ENCODE assay signal across 9 cellular contexts in genomic region chr15:89749951-89750559, GRCh38. TPM values are rescaled to one million over a fixed set of nuclear protein-coding genes. Genes with fewer than 3 reads are reported as not detected.
A peak's percentile ranks its signal among the peaks of the same experiment; 100 is the strongest.
DNase-seq lines count a peak whose midpoint lies in the region; ATAC-seq, FAIRE-seq and TF ChIP-seq lines count a peak whose summit lies in the region.
"Had no signal": no experiment of that assay in that cellular context is flagged by ENCODE, and none has a peak within 500 bp of the region (broad histone marks: within the 10 kb centered on the region; RNA-seq: fewer than 3 reads in every experiment).

No MANE protein-coding gene starts in this region.

- no peak overlapping the region for H2BK5ac ChIP-seq in H1 (ENCODE audit: low read depth, low read length)

- H3K56ac ChIP-seq in H1 (replicated peaks; ENCODE audit: insufficient read length, low read depth, low read length): no peak overlapping the region

- H3K27me3 Mint-ChIP-seq in CD8-positive, alpha-beta T cell (ENCODE audit: low read depth): peaks cover 20% of the 10 kb centered on the region
- peaks cover 26% of the 10 kb centered on the region for H3K27me3 Mint-ChIP-seq in neural progenitor cell (ENCODE audit: insufficient read depth, low read depth)

- H3K4me1 ChIP-seq in CD8-positive, alpha-beta T cell (ENCODE audit: insufficient read depth, low read length): peaks cover 7% of the 10 kb centered on the region
- H3K4me1 ChIP-seq in H1 (replicated peaks in 1 of 4; ENCODE audit: control insufficient read depth in 3 of 4, insufficient read depth in 4 of 4, low read length in 3 of 4): peaks cover 0 to 24% (median 19%) of the 10 kb centered on the region in 4 experiments; a peak in 6 of 7 replicates
- no peaks in the 10 kb centered on the region for H3K4me1 ChIP-seq in neural progenitor cell

- no peaks in the 10 kb centered on the region for H3K27me3 ChIP-seq in CD8-positive, alpha-beta T cell (ENCODE audit: insufficient read depth, low read length)
- peaks cover 40 to 73% (median 70%) of the 10 kb centered on the region in 4 experiments for H3K27me3 ChIP-seq in H1 (replicated peaks in 1 of 4; ENCODE audit: control insufficient read depth in 3 of 4, extremely low read depth in 1 of 4, insufficient read depth in 3 of 4, low read length in 3 of 4)
- H3K27me3 ChIP-seq in neural progenitor cell: peaks cover 96% of the 10 kb centered on the region

- no peak overlapping the region for H2AK5ac ChIP-seq in H1 (ENCODE audit: low read depth, low read length)

- H3K79me2 ChIP-seq in H1 (ENCODE audit: control insufficient read depth in 1 of 2, insufficient read depth in 2 of 2, low read length in 2 of 2) (no peaks in the 10 kb centered on the region), neural progenitor cell (ENCODE audit: low read depth) (no peaks in the 10 kb centered on the region)

- H2BK15ac ChIP-seq in H1 (ENCODE audit: low read length): peak overlapping the region; percentile 29; the same call in 1 of the 2 replicates

- H2BK12ac ChIP-seq in H1 (ENCODE audit: low read depth, low read length): no peak overlapping the region

- peaks cover 11% of the 10 kb centered on the region for H3F3A ChIP-seq in neural progenitor cell (ENCODE audit: low read depth)

- H3K4me3 Mint-ChIP-seq in CD8-positive, alpha-beta T cell: peak overlapping the region; percentile 81
- H3K4me3 Mint-ChIP-seq in neural progenitor cell: peak overlapping the region; percentile 80

- POLR2A ChIA-PET in CD8-positive, alpha-beta T cell (lab: Charles Lee): interaction anchor here (1.4 kb wide), 1 partner anchor 9 kb away, joined by 3 read pairs; no protein-coding TSS in a partner anchor
- POLR2A ChIA-PET in H1 (lab: Charles Lee; ENCODE audit: partially characterized antibody): interaction anchor here (1.3 to 1.6 kb wide), 3 partner anchors 73 to 352 kb away, joined by 3 read pairs; partner anchors contain the start of genes ARPIN and IDH2

- H3K4me2 ChIP-seq in H1 (ENCODE audit: insufficient read depth in 1 of 2, low read depth in 2 of 2, low read length in 2 of 2) (peak overlapping the region; percentile 67 to 97), neural progenitor cell (peak overlapping the region; percentile 77)

- H3K23ac ChIP-seq in H1 (ENCODE audit: insufficient read length): no peak overlapping the region

- H3K9ac ChIP-seq in H1 (replicated peaks in 1 of 4; ENCODE audit: extremely low read depth in 1 of 4, low read depth in 3 of 4, low read length in 3 of 4): no peak overlapping the region
- no peak overlapping the region for H3K9ac ChIP-seq in neural progenitor cell

- H3K4me1 Mint-ChIP-seq in CD8-positive, alpha-beta T cell (ENCODE audit: low read depth): peaks cover 3% of the 10 kb centered on the region
- H3K4me1 Mint-ChIP-seq in neural progenitor cell: peaks cover 3% of the 10 kb centered on the region

- H2BK120ac ChIP-seq in H1 (replicated peaks; ENCODE audit: low read depth, low read length): no peak overlapping the region

- H4K91ac ChIP-seq in H1 (replicated peaks; ENCODE audit: insufficient read length, low read length): no peak overlapping the region

- H3K14ac ChIP-seq in H1 (ENCODE audit: insufficient read length): no peak overlapping the region

- TF ChIP-seq CTCF in CD8-positive, alpha-beta T cell (IDR thresholded peaks at IDR 0.05): no peak
- TF ChIP-seq CTCF in H1 (IDR thresholded peaks at IDR 0.05; ENCODE audit: control extremely low read depth in 1 of 3, insufficient read depth in 1 of 3, low read depth in 1 of 3, low read length in 3 of 3) (no peak), neural progenitor cell (IDR thresholded peaks at IDR 0.05) (no peak)

- H3K9me3 ChIP-seq in CD8-positive, alpha-beta T cell (ENCODE audit: low read length): no peaks in the 10 kb centered on the region
- no peaks in the 10 kb centered on the region for H3K9me3 ChIP-seq in H1 (ENCODE audit: insufficient read depth in 2 of 2, low read depth in 1 of 2, low read length in 1 of 2)
- H3K9me3 ChIP-seq in neural progenitor cell (ENCODE audit: low read depth): no peaks in the 10 kb centered on the region

- H2AFZ ChIP-seq in H1 (ENCODE audit: low read length) (no peak overlapping the region; the same call in 1 of the 2 replicates), neural progenitor cell (replicated peaks) (peak overlapping the region; percentile 96)

- peak overlapping the region; percentile 76 for H3K4me3 ChIP-seq in CD8-positive, alpha-beta T cell (ENCODE audit: low read depth, low read length)
- H3K4me3 ChIP-seq in H1 (ENCODE audit: extremely low read depth in 1 of 4, insufficient read depth in 2 of 4, low read depth in 3 of 4, low read length in 4 of 4): peak overlapping the region; percentile 18 to 66 (median 50)
- H3K4me3 ChIP-seq in neural progenitor cell: peak overlapping the region; percentile 54

- TF ChIP-seq RAD21 in H1 (IDR thresholded peaks at IDR 0.05 in 1 of 2, conservative IDR thresholded peaks at IDR 0.05 in 1 of 2; ENCODE audit: low read depth in 2 of 2, low read length in 2 of 2): no peak

- H3K36me3 ChIP-seq in CD8-positive, alpha-beta T cell (ENCODE audit: insufficient read depth, low read length): no peaks in the 10 kb centered on the region
- no peaks in the 10 kb centered on the region for H3K36me3 ChIP-seq in H1 (ENCODE audit: control insufficient read depth in 2 of 4, insufficient read depth in 4 of 4, low read length in 3 of 4)
- H3K36me3 ChIP-seq in neural progenitor cell: no peaks in the 10 kb centered on the region

- WGBS in H1 (ENCODE audit: extremely low coverage in 1 of 2, insufficient coverage in 1 of 2, insufficient read length in 1 of 2, insufficient replicate concordance in 2 of 2, low coverage in 1 of 2, low lambda C conversion rate in 2 of 2, missing lambda C conversion rate in 1 of 2), 2 experiments: 10% methylated on average over 28 of the region's 41 CpGs; no CpG with 5 or more reads in 1 of the 2 experiments

- no peak for ATAC-seq in CD8-positive, alpha-beta T cell
- peak; percentile 14 for ATAC-seq in GM21825 (IDR thresholded peaks at IDR 0.05; ENCODE audit: unreplicated experiment)

- DNase-seq in CD8-positive, alpha-beta T cell: peak in 2 of 7 experiments; percentile 4 to 15
- DNase-seq in RKO (ENCODE audit: low spot score): peak; percentile 44
- no peak for DNase-seq in H1 (ENCODE audit: low read depth in 1 of 2, low spot score in 2 of 2)
- DNase-seq in neural progenitor cell (ENCODE audit: low spot score): peak; percentile 45
- DNase-seq in KBM-7: no peak
- no peak for DNase-seq in pons (ENCODE audit: low spot score)
- no peak for DNase-seq in HuH-7 (ENCODE audit: low spot score)

- FAIRE-seq in H1 (lab: Jason Lieb, UNC): no peak

- peak overlapping the region; percentile 48; the same call in 1 of the 2 replicates for H3K18ac ChIP-seq in H1 (ENCODE audit: extremely low read depth, low read length)

- H3K79me1 ChIP-seq in H1 (ENCODE audit: low read depth, low read length): no peaks in the 10 kb centered on the region; the same call in none of the 2 replicates

- peaks cover 28% of the 10 kb centered on the region; the same call in 1 of the 2 replicates for H3K23me2 ChIP-seq in H1 (ENCODE audit: low read depth, low read length)

- no peak overlapping the region for H3K4ac ChIP-seq in H1 (replicated peaks; ENCODE audit: insufficient read length, low read depth, low read length)

- H3K27ac ChIP-seq in CD8-positive, alpha-beta T cell (ENCODE audit: low read depth, low read length): no peak overlapping the region
- H3K27ac ChIP-seq in H1 (ENCODE audit: low read depth, low read length) (no peak overlapping the region), neural progenitor cell (no peak overlapping the region)

- CTCF ChIA-PET in CD8-positive, alpha-beta T cell (lab: Charles Lee): interaction anchor here (1.4 to 3.4 kb wide), 2 partner anchors 10 to 13 kb away, joined by 3 to 15 read pairs; no protein-coding TSS in a partner anchor
- CTCF ChIA-PET in H1 (lab: Charles Lee; ENCODE audit: partially characterized antibody): interaction anchor here (0.9 to 2.6 kb wide), 6 partner anchors 9 to 141 kb away, joined by 4 to 11 read pairs (median 6); no protein-coding TSS in a partner anchor

- no peak overlapping the region for H3K27ac Mint-ChIP-seq in CD8-positive, alpha-beta T cell
- H3K27ac Mint-ChIP-seq in neural progenitor cell: no peak overlapping the region

- H4K8ac ChIP-seq in H1 (ENCODE audit: extremely low read depth, insufficient read depth, low read length): peak overlapping the region; percentile 76; the same call in 1 of the 2 replicates

- H4K5ac ChIP-seq in H1 (ENCODE audit: insufficient read length, low read depth, low read length): no peak overlapping the region

- H2BK20ac ChIP-seq in H1 (ENCODE audit: low read length): no peak overlapping the region

- H3K9me3 Mint-ChIP-seq in CD8-positive, alpha-beta T cell: no peaks in the 10 kb centered on the region
- no peaks in the 10 kb centered on the region for H3K9me3 Mint-ChIP-seq in neural progenitor cell

- intact Hi-C loops in CD8-positive, alpha-beta T cell (cut with DNase I, micrococcal nuclease): loop anchor here in 1 of 2 experiments (10.0 kb wide), 1 partner anchor 465 kb away; no protein-coding TSS in a partner anchor

- no peak for TF ChIP-seq EP300 in H1 (IDR thresholded peaks at IDR 0.05; ENCODE audit: borderline replicate concordance in 1 of 2, low read depth in 2 of 2, low read length in 2 of 2)

- no peak for TF ChIP-seq POLR2A in H1 (IDR thresholded peaks at IDR 0.05; ENCODE audit: control extremely low read depth in 1 of 2, low read depth in 2 of 2, low read length in 2 of 2)

- in situ Hi-C loops in KBM-7 (cut with MboI; ENCODE audit: low pct_unique_long_range_greater_than_20kb, low sequenced_read_pairs): loop anchor here (25.0 kb wide), 2 partner anchors 137 to 337 kb away; partner anchors contain the start of gene AP3S2

- H4K20me1 ChIP-seq in H1 (replicated peaks in 1 of 2; ENCODE audit: control insufficient read depth in 1 of 2, insufficient read depth in 2 of 2, low read length in 2 of 2) (peaks cover 1 to 12% of the 10 kb centered on the region in 2 experiments), neural progenitor cell (ENCODE audit: low read depth) (peaks cover 14% of the 10 kb centered on the region)

- H3K36me3 Mint-ChIP-seq in CD8-positive, alpha-beta T cell: no peaks in the 10 kb centered on the region
- no peaks in the 10 kb centered on the region for H3K36me3 Mint-ChIP-seq in neural progenitor cell

RNA-seq across cellular contexts. Expression of gene MESP1, which starts 1.0 kb away (rescaled TPM):
- total RNA-seq in CD8-positive, alpha-beta T cell: under 1 TPM; 0.19 to 0.24 TPM
- total RNA-seq in H1 (2021; fragmentation: NEBNext Ultra II Directional; extraction: Animal tissue kit (Norgen Biotek cat#: 25700)): 0.15 TPM in 1 of 2 replicates, not detected in the other
- polyA plus RNA-seq in H1 (2011; rRNA removed): 0.23 and 0.28 TPM in 2 replicates
- polyA plus RNA-seq in H1 (2011; cell fraction: cytosol; rRNA removed): 0.18 TPM
- polyA plus RNA-seq in H1 (2011; cell fraction: nucleus; rRNA removed): 0.34 TPM
- 0.17 to 0.40 TPM (median 0.33 TPM) in 3 of 4 replicates, not detected in the other for polyA plus RNA-seq in H1 (2012, experiment 1 of 2)
- 0.08 TPM for polyA plus RNA-seq in H1 (2012, experiment 2 of 2)
- polyA plus RNA-seq in H1 (2013, experiment 1 of 2): 0.04 TPM
- polyA plus RNA-seq in H1 (2013, experiment 2 of 2): 0.06 TPM
- not detected in 2 replicates for polyA minus RNA-seq in H1 (2011; rRNA and poly(A)+ RNA removed)
- polyA minus RNA-seq in H1 (2011; cell fraction: cytosol; rRNA and poly(A)+ RNA removed): 1.4 TPM
- 0.70 TPM for polyA minus RNA-seq in H1 (2011; cell fraction: nucleus; rRNA and poly(A)+ RNA removed)
- 0.31 TPM in 1 of 2 replicates, not detected in the other for total RNA-seq in neural progenitor cell (ENCODE audit: low replicate concordance)

RNA-seq across cellular contexts. Expression of gene MESP2, which starts 26.1 kb away (rescaled TPM):
- not detected for total RNA-seq in CD8-positive, alpha-beta T cell
- 0.35 and 0.38 TPM in 2 replicates for total RNA-seq in H1 (2021; fragmentation: NEBNext Ultra II Directional; extraction: Animal tissue kit (Norgen Biotek cat#: 25700))
- polyA plus RNA-seq in H1 (2011; rRNA removed): 0.80 and 1.6 TPM in 2 replicates
- polyA plus RNA-seq in H1 (2011; cell fraction: cytosol; rRNA removed): 0.57 TPM
- polyA plus RNA-seq in H1 (2011; cell fraction: nucleus; rRNA removed): 0.61 TPM
- polyA plus RNA-seq in H1 (2012, experiment 1 of 2): 0.25 to 0.88 TPM (median 0.68 TPM) in 3 of 4 replicates, not detected in the other
- polyA plus RNA-seq in H1 (2012, experiment 2 of 2): 0.43 TPM
- 0.28 TPM for polyA plus RNA-seq in H1 (2013, experiment 1 of 2)
- polyA plus RNA-seq in H1 (2013, experiment 2 of 2): 0.40 TPM
- not detected in 2 replicates for polyA minus RNA-seq in H1 (2011; rRNA and poly(A)+ RNA removed)
- polyA minus RNA-seq in H1 (2011; cell fraction: cytosol; rRNA and poly(A)+ RNA removed): not detected
- 0.60 TPM for polyA minus RNA-seq in H1 (2011; cell fraction: nucleus; rRNA and poly(A)+ RNA removed)
- 0.19 TPM in 1 of 2 replicates, not detected in the other for total RNA-seq in neural progenitor cell (ENCODE audit: low replicate concordance)
- total RNA-seq: NCI-H460 had no signal

RNA-seq across cellular contexts. Expression of gene WDR93, which starts 59.4 kb away (rescaled TPM):
- not detected for total RNA-seq in CD8-positive, alpha-beta T cell
- total RNA-seq in H1 (2021; fragmentation: NEBNext Ultra II Directional; extraction: Animal tissue kit (Norgen Biotek cat#: 25700)): not detected in 2 replicates
- polyA plus RNA-seq in H1 (2011; rRNA removed): 0.03 and 0.08 TPM in 2 replicates
- polyA plus RNA-seq in H1 (2011; cell fraction: cytosol; rRNA removed): 0.22 TPM
- polyA plus RNA-seq in H1 (2011; cell fraction: nucleus; rRNA removed): 0.06 TPM
- 0.08 to 0.29 TPM in 2 of 4 replicates, not detected in the others for polyA plus RNA-seq in H1 (2012, experiment 1 of 2)
- not detected for polyA plus RNA-seq in H1 (2012, experiment 2 of 2)
- polyA plus RNA-seq in H1 (2013, experiment 1 of 2): 0.06 TPM
- 0.04 TPM for polyA plus RNA-seq in H1 (2013, experiment 2 of 2)
- not detected in 2 replicates for polyA minus RNA-seq in H1 (2011; rRNA and poly(A)+ RNA removed)
- not detected for polyA minus RNA-seq in H1 (2011; cell fraction: cytosol; rRNA and poly(A)+ RNA removed)
- not detected for polyA minus RNA-seq in H1 (2011; cell fraction: nucleus; rRNA and poly(A)+ RNA removed)
- total RNA-seq in neural progenitor cell (ENCODE audit: low replicate concordance): 0.51 and 0.62 TPM in 2 replicates

RNA-seq across cellular contexts. Expression of gene PEX11A, which starts 59.5 kb away (rescaled TPM):
- total RNA-seq in CD8-positive, alpha-beta T cell: not detected
- 2.2 and 2.9 TPM in 2 replicates for total RNA-seq in H1 (2021; fragmentation: NEBNext Ultra II Directional; extraction: Animal tissue kit (Norgen Biotek cat#: 25700))
- 2.3 and 3.0 TPM in 2 replicates for polyA plus RNA-seq in H1 (2011; rRNA removed)
- polyA plus RNA-seq in H1 (2011; cell fraction: cytosol; rRNA removed): 2.2 TPM
- 1.7 TPM for polyA plus RNA-seq in H1 (2011; cell fraction: nucleus; rRNA removed)
- polyA plus RNA-seq in H1 (2012, experiment 1 of 2): 2.5 to 3.5 TPM (median 2.7 TPM) in 4 replicates
- polyA plus RNA-seq in H1 (2012, experiment 2 of 2): 1.5 TPM
- polyA plus RNA-seq in H1 (2013, experiment 1 of 2): 2.2 TPM
- polyA plus RNA-seq in H1 (2013, experiment 2 of 2): 2.4 TPM
- polyA minus RNA-seq in H1 (2011; rRNA and poly(A)+ RNA removed): 3.4 and 4.1 TPM in 2 replicates
- polyA minus RNA-seq in H1 (2011; cell fraction: cytosol; rRNA and poly(A)+ RNA removed): 3.0 TPM
- polyA minus RNA-seq in H1 (2011; cell fraction: nucleus; rRNA and poly(A)+ RNA removed): 2.7 TPM
- 4.5 and 5.2 TPM in 2 replicates for total RNA-seq in neural progenitor cell (ENCODE audit: low replicate concordance)

Comparison
In these comparisons a context has a peak if more than half of its experiments do, and no peak if none do; other contexts are left out.
1. DNase-seq: peak in RKO (single experiment) and neural progenitor cell (single experiment); none in H1 (0 of 2), KBM-7 (single experiment), pons (single experiment) and HuH-7 (single experiment).
2. Peak in every context shown above with its lines, with median percentiles within 50 percentile points of each other: H3K4me3 ChIP-seq.